Comparison of ENCODE assay signal across 8 cellular contexts in genomic region chr5:175729829-175730277, GRCh38.
DNase-seq lines count a peak whose midpoint lies in the region; ATAC-seq, FAIRE-seq and TF ChIP-seq lines count a peak whose summit lies in the region.

No MANE protein-coding gene starts in this region.

- H4K8ac ChIP-seq in mesenchymal stem cell (ENCODE audit: low read length): no peak overlapping the region

- H3K27ac ChIP-seq in HUES48 (ENCODE audit: low read depth, low read length): no peak overlapping the region
- no peak overlapping the region for H3K27ac ChIP-seq in mesenchymal stem cell (ENCODE audit: low read length, poor library complexity, severe bottlenecking)

- H3K9ac ChIP-seq in HUES48 (ENCODE audit: low read depth, low read length) (no peak overlapping the region), NT2/D1 (ENCODE audit: insufficient read length, low read depth) (peak overlapping the region; percentile 50), mesenchymal stem cell (ENCODE audit: low read length) (no peak overlapping the region)

- no peak overlapping the region for H2BK12ac ChIP-seq in mesenchymal stem cell (ENCODE audit: low read length in 2 of 2)

- TF ChIP-seq CTCF in BE2C (IDR thresholded peaks at IDR 0.05; ENCODE audit: low read depth, low read length): peak; percentile 99

- no peak overlapping the region for H2BK15ac ChIP-seq in mesenchymal stem cell (ENCODE audit: low read depth, poor library complexity, severe bottlenecking)

- H3K4ac ChIP-seq in mesenchymal stem cell (ENCODE audit: low read depth in 1 of 2, low read length in 2 of 2): no peak overlapping the region

- H3K27me3 ChIP-seq in BE2C: no peaks in the 10 kb centered on the region
- H3K27me3 ChIP-seq in HUES48 (ENCODE audit: control insufficient read depth, insufficient read depth, low read length): no peaks in the 10 kb centered on the region; the same call in 1 of the 2 replicates
- H3K27me3 ChIP-seq in NT2/D1 (ENCODE audit: insufficient read depth, insufficient read length): no peaks in the 10 kb centered on the region
- H3K27me3 ChIP-seq in mesenchymal stem cell (ENCODE audit: control insufficient read depth in 1 of 2, insufficient read depth in 1 of 2, low read length in 2 of 2): peaks cover 20 to 50% of the 10 kb centered on the region in 2 experiments

- no peaks in the 10 kb centered on the region for H3K79me1 ChIP-seq in mesenchymal stem cell (replicated peaks; ENCODE audit: low read length, poor library complexity, severe bottlenecking)

- H3K9me3 ChIP-seq in BE2C (no peaks in the 10 kb centered on the region; the same call in 1 of the 2 replicates), HUES48 (ENCODE audit: control insufficient read depth, insufficient read depth, low read length) (no peaks in the 10 kb centered on the region), NT2/D1 (ENCODE audit: insufficient read depth, low read length) (peaks cover 11% of the 10 kb centered on the region; the same call in 1 of the 2 replicates), mesenchymal stem cell (ENCODE audit: control insufficient read depth, low read length) (peaks cover 6% of the 10 kb centered on the region)

- H2AK5ac ChIP-seq in mesenchymal stem cell (ENCODE audit: low read length, severe bottlenecking): no peak overlapping the region

- H2BK5ac ChIP-seq in mesenchymal stem cell (ENCODE audit: low read depth, low read length, poor library complexity, severe bottlenecking): no peak overlapping the region

- no peak overlapping the region for H3K23ac ChIP-seq in mesenchymal stem cell (ENCODE audit: low read length in 2 of 2)

- no peak overlapping the region for H2BK120ac ChIP-seq in mesenchymal stem cell (ENCODE audit: low read depth, low read length)

- no peak overlapping the region for H3K14ac ChIP-seq in mesenchymal stem cell (ENCODE audit: low read length in 2 of 2)

- no peak overlapping the region for H4K91ac ChIP-seq in mesenchymal stem cell (ENCODE audit: low read length)

- peak; percentile 67 for FAIRE-seq in endometrium (lab: Jason Lieb, UNC)

- peak overlapping the region; percentile 56 for H3K4me3 ChIP-seq in BE2C (ENCODE audit: low read depth, low read length)
- H3K4me3 ChIP-seq in HUES48 (ENCODE audit: low read depth, low read length): peak overlapping the region; percentile 53
- no peak overlapping the region for H3K4me3 ChIP-seq in NT2/D1 (ENCODE audit: insufficient read length, low read depth)
- peak overlapping the region in 1 of 2 experiments; percentile 23 for H3K4me3 ChIP-seq in mesenchymal stem cell (ENCODE audit: insufficient read depth in 1 of 2, low read depth in 1 of 2, low read length in 2 of 2)

- peak; percentile 95 for DNase-seq in BE2C
- DNase-seq in NT2/D1 (ENCODE audit: low read depth, low spot score): peak; percentile 92
- DNase-seq in activated CD8-positive, alpha-beta memory T cell treated with anti-CD3 and anti-CD28 coated beads for 48 hours (ENCODE audit: low read depth in 2 of 3, low spot score in 2 of 3): peak; percentile 73 to 98 (median 98)
- peak; percentile 81 for DNase-seq in mesenchymal stem cell
- peak; percentile 80 to 85 for DNase-seq in stimulated activated CD8-positive, alpha-beta memory T cell treated with anti-CD3 and anti-CD28 coated beads, Interleukin-2, amount 100 ng/mL, for 1 hour (ENCODE audit: low read depth in 2 of 2)

- no peaks in the 10 kb centered on the region for H3K36me3 ChIP-seq in BE2C
- no peaks in the 10 kb centered on the region for H3K36me3 ChIP-seq in HUES48 (ENCODE audit: control insufficient read depth, insufficient read depth, low read length)
- H3K36me3 ChIP-seq in NT2/D1 (ENCODE audit: insufficient read depth, insufficient read length, low read length): no peaks in the 10 kb centered on the region
- no peaks in the 10 kb centered on the region for H3K36me3 ChIP-seq in mesenchymal stem cell (ENCODE audit: control insufficient read depth in 1 of 2, insufficient read depth in 2 of 2, low read depth in 1 of 2, low read length in 2 of 2)

- 2% methylated on average over 8 of the region's 9 CpGs for WGBS in mesenchymal stem cell

- H3K4me1 ChIP-seq in BE2C (no peaks in the 10 kb centered on the region), HUES48 (ENCODE audit: control insufficient read depth, insufficient read depth, low read length) (peaks cover 11% of the 10 kb centered on the region; the same call in 1 of the 2 replicates), NT2/D1 (ENCODE audit: insufficient read depth, insufficient read length) (no peaks in the 10 kb centered on the region), mesenchymal stem cell (ENCODE audit: control insufficient read depth, insufficient read depth, low read depth, low read length) (peaks cover 2% of the 10 kb centered on the region)

- peak; percentile 93 for ATAC-seq in GM19438 (IDR thresholded peaks at IDR 0.05; ENCODE audit: low read depth, unreplicated experiment)

- no peak overlapping the region for H3K18ac ChIP-seq in mesenchymal stem cell (ENCODE audit: low read depth in 1 of 2, low read length in 2 of 2)

- no peak overlapping the region for H2AFZ ChIP-seq in mesenchymal stem cell (ENCODE audit: low read depth, low read length)

- no peak overlapping the region for H3K4me2 ChIP-seq in mesenchymal stem cell (ENCODE audit: low read length, poor library complexity, severe bottlenecking)
